1 cellular context compared by ENCODE assay signal in the genomic region with DNA sequence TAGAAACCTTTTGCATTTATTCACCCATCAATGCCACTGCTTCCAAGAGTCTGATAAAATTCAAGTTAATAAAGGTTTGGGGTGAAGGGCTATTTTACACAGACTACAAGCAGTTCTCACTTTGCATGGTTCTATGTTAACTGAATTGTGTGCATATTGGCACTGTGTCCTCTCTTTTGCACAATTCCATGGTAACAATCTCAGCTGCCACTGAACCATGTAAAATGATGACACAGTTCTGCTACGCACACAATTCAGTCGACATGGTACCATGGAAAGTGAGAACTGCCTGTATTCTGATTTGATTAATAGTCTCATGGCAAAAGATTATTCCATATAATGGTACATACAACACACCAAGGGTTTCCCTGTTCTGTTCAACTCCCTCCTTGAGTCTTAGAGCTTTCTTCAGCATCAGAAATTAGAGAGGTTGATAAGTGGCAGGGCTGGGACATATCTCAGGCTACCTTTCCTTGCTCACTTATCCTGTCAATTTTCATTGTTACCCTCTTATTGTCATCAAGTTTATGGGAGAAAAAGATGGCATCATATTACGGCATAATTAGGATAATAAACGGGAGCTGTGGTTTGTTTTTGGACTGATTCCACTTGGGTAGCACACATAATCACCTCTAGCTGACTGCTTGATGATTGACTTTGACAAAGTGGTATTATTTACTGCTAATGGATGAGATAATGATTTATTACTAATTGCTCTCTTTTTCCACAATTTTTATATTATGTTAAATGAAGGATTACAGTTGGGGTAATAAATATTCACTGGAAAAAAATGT.
TF ChIP-seq lines count a peak whose summit lies in the region.

No MANE protein-coding gene starts in this region.

TF ChIP-seq in HEK293, 187 proteins besides CTCF, POLR2A, EP300 and RAD21 (continued from another document and continues in another):
- TF ChIP-seq ZNF398 (tag by site-specific recombination; IDR thresholded peaks at IDR 0.05) (no peak), ZNF394 (tag by site-specific recombination; IDR thresholded peaks at IDR 0.05; ENCODE audit: borderline replicate concordance) (peak; percentile 36; the same call in 1 of the 2 replicates), ZNF350 (tag by site-specific recombination; IDR thresholded peaks at IDR 0.05) (0 out of 2 replicates have a peak, but pooled peaks have one; percentile 23), ZNF2 (tag by site-specific recombination; IDR thresholded peaks at IDR 0.05) (no peak), ZNF19 (tag by site-specific recombination; IDR thresholded peaks at IDR 0.05; ENCODE audit: low read depth) (no peak), ZEB2 (tag by site-specific recombination; IDR thresholded peaks at IDR 0.05) (no peak), ZNF175 (tag by site-specific recombination; IDR thresholded peaks at IDR 0.05) (no peak), KLF10 (tag by site-specific recombination; IDR thresholded peaks at IDR 0.05) (no peak), ZNF10 (tag by site-specific recombination; IDR thresholded peaks at IDR 0.05) (no peak), ZNF785 (tag by site-specific recombination; IDR thresholded peaks at IDR 0.05) (no peak), ZBTB17 (tag by site-specific recombination; IDR thresholded peaks at IDR 0.05) (no peak), ZNF624 (tag by site-specific recombination; IDR thresholded peaks at IDR 0.05) (no peak), ZNF585B (tag by site-specific recombination; IDR thresholded peaks at IDR 0.05) (no peak), ZBTB44 (tag by site-specific recombination; IDR thresholded peaks at IDR 0.05) (no peak), ZNF416 (tag by site-specific recombination; IDR thresholded peaks at IDR 0.05) (no peak), SP7 (tag by site-specific recombination; IDR thresholded peaks at IDR 0.05) (peak; percentile 95), ZNF423 (tag by site-specific recombination; IDR thresholded peaks at IDR 0.05) (no peak), ZNF112 (tag by site-specific recombination; IDR thresholded peaks at IDR 0.05) (no peak), ZNF510 (tag by site-specific recombination; IDR thresholded peaks at IDR 0.05; ENCODE audit: insufficient replicate concordance) (no peak), ZNF544 (tag by site-specific recombination; IDR thresholded peaks at IDR 0.05) (no peak), ZNF211 (tag by site-specific recombination; IDR thresholded peaks at IDR 0.05; ENCODE audit: low read depth) (no peak), BCL11B (tag by site-specific recombination; IDR thresholded peaks at IDR 0.05; ENCODE audit: low read depth) (0 out of 2 replicates have a peak, but pooled peaks have one; percentile 29), ZNF664 (tag by site-specific recombination; IDR thresholded peaks at IDR 0.05) (no peak), ZNF155 (tag by site-specific recombination; IDR thresholded peaks at IDR 0.05) (no peak), MYNN (tag by site-specific recombination; IDR thresholded peaks at IDR 0.05; ENCODE audit: borderline replicate concordance) (no peak), ZNF311 (tag by site-specific recombination; IDR thresholded peaks at IDR 0.05; ENCODE audit: borderline replicate concordance) (no peak), ZNF792 (tag by site-specific recombination; IDR thresholded peaks at IDR 0.05) (no peak), SP2 (tag by site-specific recombination; IDR thresholded peaks at IDR 0.05) (no peak), ZNF558 (tag by site-specific recombination; IDR thresholded peaks at IDR 0.05) (0 out of 2 replicates have a peak, but pooled peaks have one; percentile 59), ZNF660 (tag by site-specific recombination; IDR thresholded peaks at IDR 0.05) (peak; percentile 12; the same call in 1 of the 2 replicates), ZFP3 (tag by site-specific recombination; IDR thresholded peaks at IDR 0.05; ENCODE audit: low read depth) (no peak), ZNF221 (tag by site-specific recombination; IDR thresholded peaks at IDR 0.05; ENCODE audit: borderline replicate concordance) (no peak), KLF7 (tag by site-specific recombination; IDR thresholded peaks at IDR 0.05; ENCODE audit: borderline replicate concordance) (no peak), ZNF677 (tag by site-specific recombination; IDR thresholded peaks at IDR 0.05) (no peak), PRDM4 (tag by site-specific recombination; IDR thresholded peaks at IDR 0.05) (peak; percentile 80), ZFP37 (tag by site-specific recombination; IDR thresholded peaks at IDR 0.05) (no peak), GFI1B (tag by site-specific recombination; IDR thresholded peaks at IDR 0.05) (0 out of 2 replicates have a peak, but pooled peaks have one; percentile 5), EGR2 (tag by site-specific recombination; IDR thresholded peaks at IDR 0.05; ENCODE audit: low read depth) (no peak), ZNF571 (tag by site-specific recombination; IDR thresholded peaks at IDR 0.05) (no peak), ZNF341 (tag by site-specific recombination; IDR thresholded peaks at IDR 0.05; ENCODE audit: low read depth) (no peak), ZNF580 (tag by site-specific recombination; IDR thresholded peaks at IDR 0.05) (peak; percentile 65), ZNF184 (tag by site-specific recombination; IDR thresholded peaks at IDR 0.05) (no peak), KLF9 (tag by site-specific recombination; IDR thresholded peaks at IDR 0.05; ENCODE audit: low read depth) (no peak)
- TF ChIP-seq, protein P1, sequence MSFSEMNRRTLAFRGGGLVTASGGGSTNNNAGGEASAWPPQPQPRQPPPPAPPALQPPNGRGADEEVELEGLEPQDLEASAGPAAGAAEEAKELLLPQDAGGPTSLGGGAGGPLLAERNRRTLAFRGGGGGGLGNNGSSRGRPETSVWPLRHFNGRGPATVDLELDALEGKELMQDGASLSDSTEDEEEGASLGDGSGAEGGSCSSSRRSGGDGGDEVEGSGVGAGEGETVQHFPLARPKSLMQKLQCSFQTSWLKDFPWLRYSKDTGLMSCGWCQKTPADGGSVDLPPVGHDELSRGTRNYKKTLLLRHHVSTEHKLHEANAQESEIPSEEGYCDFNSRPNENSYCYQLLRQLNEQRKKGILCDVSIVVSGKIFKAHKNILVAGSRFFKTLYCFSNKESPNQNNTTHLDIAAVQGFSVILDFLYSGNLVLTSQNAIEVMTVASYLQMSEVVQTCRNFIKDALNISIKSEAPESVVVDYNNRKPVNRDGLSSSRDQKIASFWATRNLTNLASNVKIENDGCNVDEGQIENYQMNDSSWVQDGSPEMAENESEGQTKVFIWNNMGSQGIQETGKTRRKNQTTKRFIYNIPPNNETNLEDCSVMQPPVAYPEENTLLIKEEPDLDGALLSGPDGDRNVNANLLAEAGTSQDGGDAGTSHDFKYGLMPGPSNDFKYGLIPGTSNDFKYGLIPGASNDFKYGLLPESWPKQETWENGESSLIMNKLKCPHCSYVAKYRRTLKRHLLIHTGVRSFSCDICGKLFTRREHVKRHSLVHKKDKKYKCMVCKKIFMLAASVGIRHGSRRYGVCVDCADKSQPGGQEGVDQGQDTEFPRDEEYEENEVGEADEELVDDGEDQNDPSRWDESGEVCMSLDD (tag by site-specific recombination; IDR thresholded peaks at IDR 0.05) = no peak
- TF ChIP-seq, protein P2, sequence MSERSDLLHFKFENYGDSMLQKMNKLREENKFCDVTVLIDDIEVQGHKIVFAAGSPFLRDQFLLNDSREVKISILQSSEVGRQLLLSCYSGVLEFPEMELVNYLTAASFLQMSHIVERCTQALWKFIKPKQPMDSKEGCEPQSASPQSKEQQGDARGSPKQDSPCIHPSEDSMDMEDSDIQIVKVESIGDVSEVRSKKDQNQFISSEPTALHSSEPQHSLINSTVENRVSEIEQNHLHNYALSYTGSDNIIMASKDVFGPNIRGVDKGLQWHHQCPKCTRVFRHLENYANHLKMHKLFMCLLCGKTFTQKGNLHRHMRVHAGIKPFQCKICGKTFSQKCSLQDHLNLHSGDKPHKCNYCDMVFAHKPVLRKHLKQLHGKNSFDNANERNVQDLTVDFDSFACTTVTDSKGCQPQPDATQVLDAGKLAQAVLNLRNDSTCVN (tag by site-specific recombination; optimal IDR thresholded peaks at IDR 0.05) = no peak
- TF ChIP-seq, protein P3, sequence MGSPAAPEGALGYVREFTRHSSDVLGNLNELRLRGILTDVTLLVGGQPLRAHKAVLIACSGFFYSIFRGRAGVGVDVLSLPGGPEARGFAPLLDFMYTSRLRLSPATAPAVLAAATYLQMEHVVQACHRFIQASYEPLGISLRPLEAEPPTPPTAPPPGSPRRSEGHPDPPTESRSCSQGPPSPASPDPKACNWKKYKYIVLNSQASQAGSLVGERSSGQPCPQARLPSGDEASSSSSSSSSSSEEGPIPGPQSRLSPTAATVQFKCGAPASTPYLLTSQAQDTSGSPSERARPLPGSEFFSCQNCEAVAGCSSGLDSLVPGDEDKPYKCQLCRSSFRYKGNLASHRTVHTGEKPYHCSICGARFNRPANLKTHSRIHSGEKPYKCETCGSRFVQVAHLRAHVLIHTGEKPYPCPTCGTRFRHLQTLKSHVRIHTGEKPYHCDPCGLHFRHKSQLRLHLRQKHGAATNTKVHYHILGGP (tag by site-specific recombination; IDR thresholded peaks at IDR 0.05) = peak; percentile 64; the same call in 1 of the 2 replicates
- TF ChIP-seq, protein P4, sequence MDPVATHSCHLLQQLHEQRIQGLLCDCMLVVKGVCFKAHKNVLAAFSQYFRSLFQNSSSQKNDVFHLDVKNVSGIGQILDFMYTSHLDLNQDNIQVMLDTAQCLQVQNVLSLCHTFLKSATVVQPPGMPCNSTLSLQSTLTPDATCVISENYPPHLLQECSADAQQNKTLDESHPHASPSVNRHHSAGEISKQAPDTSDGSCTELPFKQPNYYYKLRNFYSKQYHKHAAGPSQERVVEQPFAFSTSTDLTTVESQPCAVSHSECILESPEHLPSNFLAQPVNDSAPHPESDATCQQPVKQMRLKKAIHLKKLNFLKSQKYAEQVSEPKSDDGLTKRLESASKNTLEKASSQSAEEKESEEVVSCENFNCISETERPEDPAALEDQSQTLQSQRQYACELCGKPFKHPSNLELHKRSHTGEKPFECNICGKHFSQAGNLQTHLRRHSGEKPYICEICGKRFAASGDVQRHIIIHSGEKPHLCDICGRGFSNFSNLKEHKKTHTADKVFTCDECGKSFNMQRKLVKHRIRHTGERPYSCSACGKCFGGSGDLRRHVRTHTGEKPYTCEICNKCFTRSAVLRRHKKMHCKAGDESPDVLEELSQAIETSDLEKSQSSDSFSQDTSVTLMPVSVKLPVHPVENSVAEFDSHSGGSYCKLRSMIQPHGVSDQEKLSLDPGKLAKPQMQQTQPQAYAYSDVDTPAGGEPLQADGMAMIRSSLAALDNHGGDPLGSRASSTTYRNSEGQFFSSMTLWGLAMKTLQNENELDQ (tag by site-specific recombination; IDR thresholded peaks at IDR 0.05; ENCODE audit: low read depth) = no peak
- TF ChIP-seq, protein P5, sequence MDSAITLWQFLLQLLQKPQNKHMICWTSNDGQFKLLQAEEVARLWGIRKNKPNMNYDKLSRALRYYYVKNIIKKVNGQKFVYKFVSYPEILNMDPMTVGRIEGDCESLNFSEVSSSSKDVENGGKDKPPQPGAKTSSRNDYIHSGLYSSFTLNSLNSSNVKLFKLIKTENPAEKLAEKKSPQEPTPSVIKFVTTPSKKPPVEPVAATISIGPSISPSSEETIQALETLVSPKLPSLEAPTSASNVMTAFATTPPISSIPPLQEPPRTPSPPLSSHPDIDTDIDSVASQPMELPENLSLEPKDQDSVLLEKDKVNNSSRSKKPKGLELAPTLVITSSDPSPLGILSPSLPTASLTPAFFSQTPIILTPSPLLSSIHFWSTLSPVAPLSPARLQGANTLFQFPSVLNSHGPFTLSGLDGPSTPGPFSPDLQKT (IDR thresholded peaks at IDR 0.05; ENCODE audit: borderline replicate concordance, low read depth, low read length) = no peak
